In the genomic region with DNA sequence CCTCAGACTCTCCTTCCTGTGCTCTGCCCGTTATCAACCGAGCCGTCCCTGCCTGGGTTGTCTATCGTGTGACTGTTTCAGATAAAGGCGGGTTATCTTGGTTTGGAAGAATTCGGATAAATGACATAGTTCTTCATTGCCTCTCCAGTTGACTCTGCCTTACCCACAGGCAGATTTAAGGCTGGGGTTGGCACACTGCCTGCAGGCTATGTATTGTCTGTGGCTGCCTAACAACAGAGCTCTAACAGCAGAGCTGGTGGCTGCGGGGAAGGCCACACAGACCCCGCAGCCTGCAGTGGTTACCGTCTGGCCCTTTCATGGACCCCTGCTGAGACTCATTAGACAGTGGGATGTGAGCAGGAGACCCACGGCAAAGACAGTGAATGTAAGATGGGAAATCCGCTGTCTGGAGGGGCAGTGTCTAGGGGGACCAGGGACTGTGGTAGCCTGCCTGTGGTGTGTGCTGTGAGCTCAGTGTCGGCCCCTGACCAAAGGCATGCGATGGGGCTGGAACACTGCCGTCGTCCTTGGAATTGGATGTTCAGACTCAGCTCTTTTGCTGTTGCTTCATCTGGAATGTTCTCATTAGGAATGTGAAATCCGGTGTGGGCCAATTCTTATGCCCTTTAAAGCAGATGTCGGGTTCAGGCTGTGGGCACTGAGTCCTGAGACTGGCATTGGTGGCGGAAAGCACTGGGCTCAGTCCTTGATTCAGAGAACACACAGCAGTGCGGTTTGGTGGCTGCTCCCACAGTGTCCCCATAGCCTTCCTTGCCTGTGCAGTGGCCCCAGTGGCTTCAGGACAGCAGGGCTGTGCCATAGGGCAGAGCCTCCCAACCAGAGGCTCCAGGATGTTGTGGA, we compare ENCODE assay signal across 8 cellular contexts. TPM values are rescaled to one million over a fixed set of nuclear protein-coding genes. Genes with fewer than 3 reads are reported as not detected.
A peak's percentile ranks its signal among the peaks of the same experiment; 100 is the strongest.
DNase-seq lines count a peak whose midpoint lies in the region; ATAC-seq and TF ChIP-seq lines count a peak whose summit lies in the region.
"Had no signal": no experiment of that assay in that cellular context is flagged by ENCODE, and none has a peak within 500 bp of the region (broad histone marks: within the 10 kb centered on the region; RNA-seq: fewer than 3 reads in every experiment).

No MANE protein-coding gene starts in this region.

- peak overlapping the region; percentile 93 for H2AK9ac ChIP-seq in IMR-90 (replicated peaks; ENCODE audit: low read depth, low read length, poor library complexity)

- intact Hi-C loops in IMR-90 (cut with micrococcal nuclease) = loop anchor here (1.0 to 5.0 kb wide), 5 partner anchors 12 to 149 kb away; a partner anchor contains a TSS

- peaks cover 16% of the 10 kb centered on the region for H3K27me3 Mint-ChIP-seq in progenitor cell of endocrine pancreas

- no peak for TF ChIP-seq CTCF in IMR-90 (conservative IDR thresholded peaks at IDR 0.05; ENCODE audit: low read depth, low read length)
- no peak for TF ChIP-seq CTCF in astrocyte of the cerebellum (IDR thresholded peaks at IDR 0.05; ENCODE audit: low read depth, low read length, missing control alignments)
- no peak for TF ChIP-seq CTCF in thoracic aorta (IDR thresholded peaks at IDR 0.05)
- TF ChIP-seq CTCF in progenitor cell of endocrine pancreas (IDR thresholded peaks at IDR 0.05; ENCODE audit: unreplicated experiment) = no peak

- H3K4me2 ChIP-seq in IMR-90 (ENCODE audit: low read depth, low read length) = peak overlapping the region; percentile 35

- CTCF ChIA-PET in IMR-90 (lab: Yijun Ruan, JAX) = no interaction called here

- H2AFZ ChIP-seq in IMR-90 (replicated peaks; ENCODE audit: low read length, poor library complexity) = peak overlapping the region; percentile 70
- H2AFZ ChIP-seq: parathyroid adenoma had no signal

- H2BK5ac ChIP-seq in IMR-90 (ENCODE audit: low read depth, low read length, poor library complexity, severe bottlenecking) = peak overlapping the region; percentile 94

- DNase-seq in IMR-90 (peak; percentile 87), astrocyte of the cerebellum (ENCODE audit: low read depth) (peak; percentile 95), left kidney (ENCODE audit: low read depth, low spot score) (peak; percentile 32), thoracic aorta (ENCODE audit: low spot score) (peak; percentile 70), progenitor cell of endocrine pancreas (ENCODE audit: low spot score, unreplicated experiment) (no peak)

- H3K9ac ChIP-seq in IMR-90 (ENCODE audit: low read depth, low read length) = peak overlapping the region; percentile 50
- H3K9ac ChIP-seq: parathyroid adenoma had no signal

- H3K27me3 ChIP-seq in IMR-90 (ENCODE audit: control insufficient read depth, insufficient read depth, low read length) (no peaks in the 10 kb centered on the region), thoracic aorta (replicated peaks; ENCODE audit: insufficient read depth) (no peaks in the 10 kb centered on the region)

- no peak overlapping the region for H3K27ac Mint-ChIP-seq in progenitor cell of endocrine pancreas

- H3K4me3 Mint-ChIP-seq in progenitor cell of endocrine pancreas (ENCODE audit: low read depth) = no peak overlapping the region

- H4K5ac ChIP-seq in IMR-90 (ENCODE audit: low read depth, low read length) = peak overlapping the region; percentile 91

- H3K9me3 Mint-ChIP-seq in progenitor cell of endocrine pancreas (ENCODE audit: low read depth) = peaks cover 4% of the 10 kb centered on the region

- H2BK120ac ChIP-seq in IMR-90 (ENCODE audit: low read depth, low read length) = peak overlapping the region; percentile 98

- H3K36me3 Mint-ChIP-seq in progenitor cell of endocrine pancreas (ENCODE audit: insufficient read depth) = no peaks in the 10 kb centered on the region

- H4K91ac ChIP-seq in IMR-90 (ENCODE audit: insufficient read depth, low read depth, low read length) = peak overlapping the region; percentile 99

- dilution Hi-C loops in IMR-90 (cut with HindIII; ENCODE audit: low sequenced_read_pairs, unreplicated experiment) = no loop called here

- H3K14ac ChIP-seq in IMR-90 (replicated peaks; ENCODE audit: low read depth, low read length) = peak overlapping the region; percentile 98

- peaks cover 44% of the 10 kb centered on the region for H3K9me1 ChIP-seq in IMR-90 (ENCODE audit: insufficient read depth, low read length)

- peak overlapping the region; percentile 91 for H2BK20ac ChIP-seq in IMR-90 (ENCODE audit: low read depth, low read length)

- H3K23ac ChIP-seq in IMR-90 (ENCODE audit: low read depth, low read length) = peak overlapping the region; percentile 99

- peak overlapping the region; percentile 77 for H3K56ac ChIP-seq in IMR-90 (ENCODE audit: extremely low read depth, insufficient read depth, low read length)

- H3K27ac ChIP-seq in IMR-90 (ENCODE audit: insufficient read depth, low read length) (peak overlapping the region; percentile 82), thoracic aorta (peak overlapping the region; percentile 90 to 99)
- H3K27ac ChIP-seq: parathyroid adenoma had no signal

- peaks cover 11% of the 10 kb centered on the region; the same call in 1 of the 2 replicates for H4K20me1 ChIP-seq in IMR-90 (ENCODE audit: insufficient read depth, low read length)

- TF ChIP-seq RAD21 in IMR-90 (IDR thresholded peaks at IDR 0.05; ENCODE audit: low read length) = no peak

- H3K4me3 ChIP-seq in IMR-90 (ENCODE audit: insufficient read depth, low read depth, low read length) = no peak overlapping the region
- H3K4me3 ChIP-seq in astrocyte of the cerebellum (ENCODE audit: low read depth, low read length) = no peak overlapping the region
- peak overlapping the region; percentile 38 for H3K4me3 ChIP-seq in thoracic aorta

- no TSS peak for BruUV-seq in IMR-90 (replicated peaks; lab: Mats Ljungman, UMichigan)

- H3K4me1 ChIP-seq in IMR-90 (ENCODE audit: control insufficient read depth, insufficient read depth, low read length) = peaks cover 45% of the 10 kb centered on the region
- H3K4me1 ChIP-seq in thoracic aorta (ENCODE audit: control insufficient read depth in 1 of 2, low read depth in 2 of 2) = peaks cover 42 to 95% of the 10 kb centered on the region in 2 donors
- H3K4me1 ChIP-seq: parathyroid adenoma had no signal

- ATAC-seq in IMR-90 (ENCODE audit: low read depth) (peak; percentile 52), thoracic aorta (ENCODE audit: insufficient number of reproducible peaks, low FRiP score, low read depth) (peak; percentile 73), GM21717 (IDR thresholded peaks at IDR 0.05; ENCODE audit: unreplicated experiment) (no peak), GM19023 (IDR thresholded peaks at IDR 0.05; ENCODE audit: unreplicated experiment) (no peak)

- 5% methylated on average over 4 of the region's 19 CpGs; no CpG with 5 or more reads in 1 of the 2 experiments for WGBS in IMR-90 (ENCODE audit: extremely low coverage in 2 of 2, insufficient read length in 1 of 2), 2 experiments

- H3K18ac ChIP-seq in IMR-90 (ENCODE audit: low read depth, low read length) = peak overlapping the region; percentile 96

- H3K36me3 ChIP-seq in IMR-90 (ENCODE audit: control insufficient read depth, insufficient read depth, low read length) = no peaks in the 10 kb centered on the region
- no peaks in the 10 kb centered on the region for H3K36me3 ChIP-seq in thoracic aorta

- POLR2A ChIA-PET in IMR-90 (lab: Charles Lee; ENCODE audit: unreplicated experiment) = interaction anchor here (0.6 kb wide), 2 partner anchors 11 to 154 kb away, joined by 3 to 4 read pairs; no protein-coding TSS in a partner anchor

- in situ Hi-C loops in IMR-90 (cut with MboI; ENCODE audit: low sequenced_read_pairs) (no loop called here), astrocyte of the cerebellum (cut with HindIII; ENCODE audit: low sequenced_read_pairs) (no loop called here)

- peaks cover 7% of the 10 kb centered on the region for H3K4me1 Mint-ChIP-seq in progenitor cell of endocrine pancreas (ENCODE audit: low read depth)

- H4K8ac ChIP-seq in IMR-90 (ENCODE audit: low read depth in 2 of 2, low read length in 2 of 2) = peak overlapping the region; percentile 70 to 97

- TF ChIP-seq POLR2A in IMR-90 (IDR thresholded peaks at IDR 0.05; ENCODE audit: low read depth, low read length) = peak; percentile 58; the same call in 1 of the 2 replicates

- H3K4ac ChIP-seq in IMR-90 (ENCODE audit: low read depth, low read length) = peak overlapping the region; percentile 99

- H3K9me3 ChIP-seq in IMR-90 (ENCODE audit: control insufficient read depth, insufficient read depth, low read length) = 0 out of 2 replicates have a peak, but pooled peaks cover 2% of the 10 kb centered on the region
- no peaks in the 10 kb centered on the region for H3K9me3 ChIP-seq in thoracic aorta

- H2BK15ac ChIP-seq in IMR-90 (ENCODE audit: low read depth, low read length) = peak overlapping the region; percentile 73

- H2AK5ac ChIP-seq in IMR-90 (ENCODE audit: low read depth, low read length) = peak overlapping the region; percentile 99

- peaks cover 42 to 74% of the 10 kb centered on the region in 2 experiments for H3K79me1 ChIP-seq in IMR-90 (ENCODE audit: low read depth in 1 of 2, low read length in 2 of 2)

TF ChIP-seq in IMR-90, 13 proteins besides CTCF, POLR2A, EP300 and RAD21 (continues in another document):
- no peak for TF ChIP-seq NFE2L2 (IDR thresholded peaks at IDR 0.05; ENCODE audit: low read depth, low read length)
- TF ChIP-seq RCOR1 (IDR thresholded peaks at IDR 0.05; ENCODE audit: insufficient replicate concordance, low read length) = no peak
- TF ChIP-seq MXI1 (IDR thresholded peaks at IDR 0.05; ENCODE audit: borderline replicate concordance, low read depth, low read length) = no peak
- TF ChIP-seq, protein P1, sequence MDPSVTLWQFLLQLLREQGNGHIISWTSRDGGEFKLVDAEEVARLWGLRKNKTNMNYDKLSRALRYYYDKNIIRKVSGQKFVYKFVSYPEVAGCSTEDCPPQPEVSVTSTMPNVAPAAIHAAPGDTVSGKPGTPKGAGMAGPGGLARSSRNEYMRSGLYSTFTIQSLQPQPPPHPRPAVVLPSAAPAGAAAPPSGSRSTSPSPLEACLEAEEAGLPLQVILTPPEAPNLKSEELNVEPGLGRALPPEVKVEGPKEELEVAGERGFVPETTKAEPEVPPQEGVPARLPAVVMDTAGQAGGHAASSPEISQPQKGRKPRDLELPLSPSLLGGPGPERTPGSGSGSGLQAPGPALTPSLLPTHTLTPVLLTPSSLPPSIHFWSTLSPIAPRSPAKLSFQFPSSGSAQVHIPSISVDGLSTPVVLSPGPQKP (IDR thresholded peaks at IDR 0.05; ENCODE audit: borderline replicate concordance, low read depth, low read length) = no peak
- no peak for TF ChIP-seq RFX5 (IDR thresholded peaks at IDR 0.05; ENCODE audit: low read depth, low read length)
- 0 out of 2 replicates have a peak, but pooled peaks have one; percentile 15 for TF ChIP-seq FOS (IDR thresholded peaks at IDR 0.05; ENCODE audit: low read depth, low read length)
- TF ChIP-seq MAFK (IDR thresholded peaks at IDR 0.05; ENCODE audit: low read depth, low read length) = peak; percentile 60
- TF ChIP-seq SMC3 (IDR thresholded peaks at IDR 0.05; ENCODE audit: low read depth, low read length) = no peak

RNA-seq across cellular contexts. Expression of a gene that starts 44.5 kb away (rescaled TPM):
- total RNA-seq in IMR-90 (2012; rRNA removed) (3.4 and 3.9 TPM in 2 replicates), thoracic aorta (10 to 100 TPM; 37.4 to 61.7 TPM), progenitor cell of endocrine pancreas (1.3 and 1.7 TPM in 2 replicates)
- polyA plus RNA-seq in IMR-90 (2012; rRNA removed) = 5.3 and 5.7 TPM in 2 replicates
- polyA plus RNA-seq in IMR-90 (2012; cell fraction: cytosol; rRNA removed) = 2.9 and 5.9 TPM in 2 replicates
- polyA plus RNA-seq in IMR-90 (2012; cell fraction: nucleus; rRNA removed; ENCODE audit: low replicate concordance) = 10.7 and 11.0 TPM in 2 replicates

Comparison
In these comparisons a context has a peak if more than half of its experiments do, and no peak if none do; other contexts are left out.
1. ATAC-seq: peak in IMR-90 (single experiment) and thoracic aorta (single experiment); none in GM21717 (single experiment) and GM19023 (single experiment).